In genomic region chr6:129683606-129684322, GRCh38 we compare ENCODE assay signal across 1 cellular context.
TF ChIP-seq lines count a peak whose summit lies in the region.

No MANE protein-coding gene starts in this region.

TF ChIP-seq in HCT116, 20 proteins besides CTCF, POLR2A, EP300 and RAD21 (continued from another document):
- TF ChIP-seq, protein P1, sequence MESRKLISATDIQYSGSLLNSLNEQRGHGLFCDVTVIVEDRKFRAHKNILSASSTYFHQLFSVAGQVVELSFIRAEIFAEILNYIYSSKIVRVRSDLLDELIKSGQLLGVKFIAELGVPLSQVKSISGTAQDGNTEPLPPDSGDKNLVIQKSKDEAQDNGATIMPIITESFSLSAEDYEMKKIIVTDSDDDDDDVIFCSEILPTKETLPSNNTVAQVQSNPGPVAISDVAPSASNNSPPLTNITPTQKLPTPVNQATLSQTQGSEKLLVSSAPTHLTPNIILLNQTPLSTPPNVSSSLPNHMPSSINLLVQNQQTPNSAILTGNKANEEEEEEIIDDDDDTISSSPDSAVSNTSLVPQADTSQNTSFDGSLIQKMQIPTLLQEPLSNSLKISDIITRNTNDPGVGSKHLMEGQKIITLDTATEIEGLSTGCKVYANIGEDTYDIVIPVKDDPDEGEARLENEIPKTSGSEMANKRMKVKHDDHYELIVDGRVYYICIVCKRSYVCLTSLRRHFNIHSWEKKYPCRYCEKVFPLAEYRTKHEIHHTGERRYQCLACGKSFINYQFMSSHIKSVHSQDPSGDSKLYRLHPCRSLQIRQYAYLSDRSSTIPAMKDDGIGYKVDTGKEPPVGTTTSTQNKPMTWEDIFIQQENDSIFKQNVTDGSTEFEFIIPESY (IDR thresholded peaks at IDR 0.05; ENCODE audit: extremely low read depth, insufficient replicate concordance, low read length), result no peak
- peak; percentile 98 for TF ChIP-seq SIN3A (IDR thresholded peaks at IDR 0.05; ENCODE audit: low read depth)
- TF ChIP-seq, protein P2, sequence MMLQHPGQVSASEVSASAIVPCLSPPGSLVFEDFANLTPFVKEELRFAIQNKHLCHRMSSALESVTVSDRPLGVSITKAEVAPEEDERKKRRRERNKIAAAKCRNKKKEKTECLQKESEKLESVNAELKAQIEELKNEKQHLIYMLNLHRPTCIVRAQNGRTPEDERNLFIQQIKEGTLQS (IDR thresholded peaks at IDR 0.05), result peak; percentile 25; the same call in 1 of the 2 replicates
- no peak for TF ChIP-seq EZH2phosphoT487 (IDR thresholded peaks at IDR 0.05; ENCODE audit: borderline replicate concordance)
- peak; percentile 55 for TF ChIP-seq TCF7L2 (IDR thresholded peaks at IDR 0.05; ENCODE audit: borderline replicate concordance, extremely low read depth, insufficient read depth, insufficient read length)
- no peak; the same call in 1 of the 2 replicates for TF ChIP-seq EGR1 (IDR thresholded peaks at IDR 0.05; ENCODE audit: low read depth)
TF ChIP-seq in HCT116: peak in this region for 11.
